15 cellular contexts compared by ENCODE assay signal in genomic region chr18:73895701-73896100, GRCh38.
DNase-seq lines count a peak whose midpoint lies in the region; ATAC-seq and TF ChIP-seq lines count a peak whose summit lies in the region.
"Had no signal": no experiment of that assay in that cellular context is flagged by ENCODE, and none has a peak within 500 bp of the region (broad histone marks: within the 10 kb centered on the region; RNA-seq: fewer than 3 reads in every experiment).

No MANE protein-coding gene starts in this region.

- ATAC-seq in mucosa of descending colon = no peak
- ATAC-seq in stimulated activated naive B cell treated with anti-CD40 and anti-IgM and Interleukin-4, amounts not matched to agents 10 μg/mL and 1 μg/mL and 100 μg/mL, for 72 hours (replicated peaks) = no peak
- ATAC-seq: heart left ventricle; stimulated activated naive CD8-positive, alpha-beta T cell treated with anti-CD3 and anti-CD28 coated beads, Interleukin-15, amount 100 ng/mL, for 72 hours had no signal

- H3K4me1 ChIP-seq in endodermal cell (ENCODE audit: control insufficient read depth, insufficient read depth, low read length) (no peaks in the 10 kb centered on the region), mucosa of descending colon (ENCODE audit: low read depth) (no peaks in the 10 kb centered on the region), tibial nerve (no peaks in the 10 kb centered on the region)
- H3K4me1 ChIP-seq: heart left ventricle had no signal

- H3K27me3 Mint-ChIP-seq in activated CD4-positive, alpha-beta T cell treated with anti-CD3 and anti-CD28 coated beads, Interleukin-2, amount 10 ng/mL, durations not matched to agents 24 days and 14 days = peaks cover 3% of the 10 kb centered on the region
- peaks cover 79% of the 10 kb centered on the region for H3K27me3 Mint-ChIP-seq in endodermal cell (ENCODE audit: insufficient read depth)
- no peaks in the 10 kb centered on the region for H3K27me3 Mint-ChIP-seq in progenitor cell of endocrine pancreas
- peaks cover 2 to 4% of the 10 kb centered on the region in 2 donors for H3K27me3 Mint-ChIP-seq in stimulated activated naive B cell treated with anti-CD40 and anti-IgM and Interleukin-4, amounts not matched to agents 10 μg/mL and 1 μg/mL and 100 μg/mL, for 72 hours

- intact Hi-C loops in activated CD4-positive, alpha-beta T cell treated with anti-CD3 and anti-CD28 coated beads, Interleukin-2, amount 10 ng/mL, durations not matched to agents 24 days and 14 days (cut with micrococcal nuclease) = no loop called here
- intact Hi-C loops in mucosa of descending colon (cut with DNase I, micrococcal nuclease) = no loop called here

- no peak for TF ChIP-seq CTCF in endodermal cell (conservative IDR thresholded peaks at IDR 0.05)
- no peak for TF ChIP-seq CTCF in progenitor cell of endocrine pancreas (IDR thresholded peaks at IDR 0.05; ENCODE audit: unreplicated experiment)
- no peak for TF ChIP-seq CTCF in mucosa of descending colon (IDR thresholded peaks at IDR 0.05)
- no peak for TF ChIP-seq CTCF in tibial nerve (IDR thresholded peaks at IDR 0.05)

- H3K27me3 ChIP-seq in endodermal cell (ENCODE audit: control insufficient read depth, insufficient read depth, low read length, poor library complexity, severe bottlenecking) (peaks cover 6% of the 10 kb centered on the region), tibial nerve (no peaks in the 10 kb centered on the region)

- 36 to 37% methylated on average over 3 to 4 of the region's 4 CpGs for WGBS in endodermal cell (ENCODE audit: insufficient coverage in 1 of 2, insufficient read length in 1 of 2), 2 experiments
- WGBS in tibial nerve, 2 donors = 50 to 61% methylated on average over 4 of the region's 4 CpGs

- H3K36me3 Mint-ChIP-seq in activated CD4-positive, alpha-beta T cell treated with anti-CD3 and anti-CD28 coated beads, Interleukin-2, amount 10 ng/mL, durations not matched to agents 24 days and 14 days (ENCODE audit: low read depth) = no peaks in the 10 kb centered on the region
- H3K36me3 Mint-ChIP-seq in endodermal cell (ENCODE audit: low read depth) = no peaks in the 10 kb centered on the region
- no peaks in the 10 kb centered on the region for H3K36me3 Mint-ChIP-seq in progenitor cell of endocrine pancreas (ENCODE audit: insufficient read depth)
- no peaks in the 10 kb centered on the region for H3K36me3 Mint-ChIP-seq in stimulated activated naive B cell treated with anti-CD40 and anti-IgM and Interleukin-4, amounts not matched to agents 10 μg/mL and 1 μg/mL and 100 μg/mL, for 72 hours

- H3K36me3 ChIP-seq in endodermal cell (ENCODE audit: control insufficient read depth, insufficient read depth, low read length) = no peaks in the 10 kb centered on the region
- H3K36me3 ChIP-seq in mucosa of descending colon (ENCODE audit: low read depth) = no peaks in the 10 kb centered on the region
- no peaks in the 10 kb centered on the region for H3K36me3 ChIP-seq in tibial nerve
- H3K36me3 ChIP-seq: heart left ventricle, WERI-Rb-1 had no signal

- H3K9me3 ChIP-seq in endodermal cell (ENCODE audit: control insufficient read depth, low read length) (no peaks in the 10 kb centered on the region), mucosa of descending colon (no peaks in the 10 kb centered on the region), tibial nerve (no peaks in the 10 kb centered on the region)
- H3K9me3 ChIP-seq: heart left ventricle had no signal

- TF ChIP-seq EP300 in tibial nerve (IDR thresholded peaks at IDR 0.05) = no peak

- no peak overlapping the region for H3K9ac ChIP-seq in endodermal cell (ENCODE audit: extremely low read depth, low read length, poor library complexity, severe bottlenecking)

- H3K27ac ChIP-seq in endodermal cell (ENCODE audit: low read depth, low read length) (no peak overlapping the region), tibial nerve (no peak overlapping the region)
- H3K27ac ChIP-seq: heart left ventricle, WERI-Rb-1 had no signal

- peak; percentile 43 for DNase-seq in activated CD4-positive, alpha-beta T cell treated with anti-CD3 and anti-CD28 coated beads, Interleukin-2, amount 10 ng/mL, durations not matched to agents 24 days and 14 days
- DNase-seq in activated CD4-positive, alpha-beta T cell treated with anti-CD3 and anti-CD28 coated beads for 48 hours = no peak
- DNase-seq in NCI-H345 (lab: John Stamatoyannopoulos, UW) (peak; percentile 34), endodermal cell (peak; percentile 82), progenitor cell of endocrine pancreas (ENCODE audit: low spot score, unreplicated experiment) (no peak), mucosa of descending colon (no peak), tibial nerve (ENCODE audit: low spot score in 2 of 2) (no peak)
- no peak for DNase-seq in stimulated activated naive B cell treated with anti-CD40 and anti-IgM and Interleukin-4, amounts not matched to agents 10 μg/mL and 1 μg/mL and 100 μg/mL, for 72 hours
- DNase-seq: activated CD8-positive, alpha-beta memory T cell treated with anti-CD3 and anti-CD28 coated beads for 24 hours; DMS 273 treated with DMSO at 0.1 percent for 48 hours; heart left ventricle; islet precursor cell; NCI-H1105 treated with DMSO at 0.1 percent for 48 hours; stimulated activated naive CD8-positive, alpha-beta T cell treated with anti-CD3 and anti-CD28 coated beads, Interleukin-15, amount 100 ng/mL, for 72 hours; WERI-Rb-1 had no signal

- H3K4me3 Mint-ChIP-seq in activated CD4-positive, alpha-beta T cell treated with anti-CD3 and anti-CD28 coated beads, Interleukin-2, amount 10 ng/mL, durations not matched to agents 24 days and 14 days = no peak overlapping the region
- H3K4me3 Mint-ChIP-seq in endodermal cell (no peak overlapping the region), progenitor cell of endocrine pancreas (ENCODE audit: low read depth) (peak overlapping the region; percentile 1)
- H3K4me3 Mint-ChIP-seq in stimulated activated naive B cell treated with anti-CD40 and anti-IgM and Interleukin-4, amounts not matched to agents 10 μg/mL and 1 μg/mL and 100 μg/mL, for 72 hours = no peak overlapping the region
- H3K4me3 Mint-ChIP-seq: stimulated activated naive CD8-positive, alpha-beta T cell treated with anti-CD3 and anti-CD28 coated beads, Interleukin-15, amount 100 ng/mL, for 72 hours had no signal

- H3K4me1 Mint-ChIP-seq in activated CD4-positive, alpha-beta T cell treated with anti-CD3 and anti-CD28 coated beads, Interleukin-2, amount 10 ng/mL, durations not matched to agents 24 days and 14 days = no peaks in the 10 kb centered on the region
- H3K4me1 Mint-ChIP-seq in endodermal cell (peaks cover 27% of the 10 kb centered on the region), progenitor cell of endocrine pancreas (ENCODE audit: low read depth) (peaks cover 60% of the 10 kb centered on the region)
- peaks cover 1 to 14% of the 10 kb centered on the region in 2 donors for H3K4me1 Mint-ChIP-seq in stimulated activated naive B cell treated with anti-CD40 and anti-IgM and Interleukin-4, amounts not matched to agents 10 μg/mL and 1 μg/mL and 100 μg/mL, for 72 hours
- H3K4me1 Mint-ChIP-seq: stimulated activated naive CD8-positive, alpha-beta T cell treated with anti-CD3 and anti-CD28 coated beads, Interleukin-15, amount 100 ng/mL, for 72 hours had no signal

- TF ChIP-seq POLR2A in tibial nerve (IDR thresholded peaks at IDR 0.05) = no peak

- H3K9me3 Mint-ChIP-seq in activated CD4-positive, alpha-beta T cell treated with anti-CD3 and anti-CD28 coated beads, Interleukin-2, amount 10 ng/mL, durations not matched to agents 24 days and 14 days = no peaks in the 10 kb centered on the region
- H3K9me3 Mint-ChIP-seq in endodermal cell (no peaks in the 10 kb centered on the region), progenitor cell of endocrine pancreas (ENCODE audit: low read depth) (no peaks in the 10 kb centered on the region)
- H3K9me3 Mint-ChIP-seq in stimulated activated naive B cell treated with anti-CD40 and anti-IgM and Interleukin-4, amounts not matched to agents 10 μg/mL and 1 μg/mL and 100 μg/mL, for 72 hours = no peaks in the 10 kb centered on the region
- H3K9me3 Mint-ChIP-seq: stimulated activated naive CD8-positive, alpha-beta T cell treated with anti-CD3 and anti-CD28 coated beads, Interleukin-15, amount 100 ng/mL, for 72 hours had no signal

- no peak overlapping the region for H3K27ac Mint-ChIP-seq in activated CD4-positive, alpha-beta T cell treated with anti-CD3 and anti-CD28 coated beads, Interleukin-2, amount 10 ng/mL, durations not matched to agents 24 days and 14 days
- H3K27ac Mint-ChIP-seq in endodermal cell (no peak overlapping the region), progenitor cell of endocrine pancreas (peak overlapping the region; percentile 97)
- H3K27ac Mint-ChIP-seq in stimulated activated naive B cell treated with anti-CD40 and anti-IgM and Interleukin-4, amounts not matched to agents 10 μg/mL and 1 μg/mL and 100 μg/mL, for 72 hours = no peak overlapping the region
- H3K27ac Mint-ChIP-seq: stimulated activated naive CD8-positive, alpha-beta T cell treated with anti-CD3 and anti-CD28 coated beads, Interleukin-15, amount 100 ng/mL, for 72 hours had no signal

- H3K4me3 ChIP-seq in endodermal cell (ENCODE audit: low read length) = no peak overlapping the region
- H3K4me3 ChIP-seq in mucosa of descending colon = no peak overlapping the region
- no peak overlapping the region for H3K4me3 ChIP-seq in tibial nerve
- H3K4me3 ChIP-seq: heart left ventricle had no signal

Comparison
In these comparisons a context has a peak if more than half of its experiments do, and no peak if none do; other contexts are left out.
1. DNase-seq: peak in activated CD4-positive, alpha-beta T cell treated with anti-CD3 and anti-CD28 coated beads, Interleukin-2, amount 10 ng/mL, durations not matched to agents 24 days and 14 days (single experiment), NCI-H345 (single experiment) and endodermal cell (single experiment); none in activated CD4-positive, alpha-beta T cell treated with anti-CD3 and anti-CD28 coated beads for 48 hours (single experiment), progenitor cell of endocrine pancreas (single experiment), mucosa of descending colon (0 of 3), tibial nerve (0 of 2) and stimulated activated naive B cell treated with anti-CD40 and anti-IgM and Interleukin-4, amounts not matched to agents 10 μg/mL and 1 μg/mL and 100 μg/mL, for 72 hours (single experiment).